15 cellular contexts compared by ENCODE assay signal in genomic region chr22:42997577-42997976, GRCh38. TPM values are rescaled to one million over a fixed set of nuclear protein-coding genes. Genes with fewer than 3 reads are reported as not detected.
DNase-seq lines count a peak whose midpoint lies in the region; ATAC-seq, FAIRE-seq and TF ChIP-seq lines count a peak whose summit lies in the region.
"Had no signal": no experiment of that assay in that cellular context is flagged by ENCODE, and none has a peak within 500 bp of the region (broad histone marks: within the 10 kb centered on the region; RNA-seq: fewer than 3 reads in every experiment).

No MANE protein-coding gene starts in this region.

- in situ Hi-C loops in transverse colon (cut with MboI; ENCODE audit: low pct_ligation_motif_present in 1 of 4, low pct_unique_long_range_greater_than_20kb in 1 of 4, low sequenced_read_pairs in 3 of 4): no loop called here

- H3K27ac ChIP-seq in keratinocyte (ENCODE audit: control insufficient read depth, insufficient read depth, low read length) (peak overlapping the region; percentile 4), transverse colon (peak overlapping the region; percentile 93 to 95 (median 94)), suprapubic skin (no peak overlapping the region)
- H3K27ac ChIP-seq: foreskin keratinocyte had no signal

- peak overlapping the region; percentile 34 for H3K27ac Mint-ChIP-seq in activated naive CD8-positive, alpha-beta T cell
- no peak overlapping the region for H3K27ac Mint-ChIP-seq in activated naive CD8-positive, alpha-beta T cell treated with anti-CD3 and anti-CD28 coated beads, Interleukin-2, amount 50 U/mL, for 24 hours
- peak overlapping the region; percentile 61 for H3K27ac Mint-ChIP-seq in activated T-helper 1 cell treated with anti-CD3 and anti-CD28 coated beads, Interleukin-12 subunit alpha, Interleukin-12 subunit beta, Interleukin-2, Interleukin-4 antibody, amounts not matched to agents 30 ng/mL and 10 ng/mL and 1 ng/mL, durations not matched to agents 14 hours and 24 hours and 36 hours

- no peak overlapping the region for H2AFZ ChIP-seq in keratinocyte (ENCODE audit: control insufficient read depth, low read length)

- peaks cover 17% of the 10 kb centered on the region for H3K9me1 ChIP-seq in keratinocyte (ENCODE audit: control insufficient read depth, extremely low read depth, insufficient read depth, low read length)

- H3K27me3 Mint-ChIP-seq in activated naive CD8-positive, alpha-beta T cell: no peaks in the 10 kb centered on the region
- no peaks in the 10 kb centered on the region for H3K27me3 Mint-ChIP-seq in activated naive CD8-positive, alpha-beta T cell treated with anti-CD3 and anti-CD28 coated beads, Interleukin-2, amount 50 U/mL, for 24 hours
- H3K27me3 Mint-ChIP-seq in activated T-helper 1 cell treated with anti-CD3 and anti-CD28 coated beads, Interleukin-12 subunit alpha, Interleukin-12 subunit beta, Interleukin-2, Interleukin-4 antibody, amounts not matched to agents 30 ng/mL and 10 ng/mL and 1 ng/mL, durations not matched to agents 14 hours and 24 hours and 36 hours (ENCODE audit: insufficient read depth): no peaks in the 10 kb centered on the region

- dilution Hi-C loops in keratinocyte (cut with MboI; ENCODE audit: extremely low pct_ligation_motif_present, low sequenced_read_pairs): no loop called here

- peaks cover 18% of the 10 kb centered on the region for H4K20me1 ChIP-seq in keratinocyte (ENCODE audit: control insufficient read depth, extremely low read depth, insufficient read depth, low read length)

- H3K4me2 ChIP-seq in keratinocyte (ENCODE audit: control insufficient read depth, extremely low read depth, insufficient read depth, low read depth, low read length): peak overlapping the region; percentile 35

- H3K36me3 ChIP-seq in keratinocyte (ENCODE audit: control insufficient read depth in 2 of 2, extremely low read depth in 1 of 2, insufficient read depth in 2 of 2, low read length in 2 of 2): no peaks in the 10 kb centered on the region
- H3K36me3 ChIP-seq in transverse colon: no peaks in the 10 kb centered on the region
- H3K36me3 ChIP-seq in suprapubic skin: no peaks in the 10 kb centered on the region

- TF ChIP-seq POLR2A in transverse colon (IDR thresholded peaks at IDR 0.05) (no peak), suprapubic skin (IDR thresholded peaks at IDR 0.05) (no peak)

- peaks cover 84% of the 10 kb centered on the region for H3K79me2 ChIP-seq in keratinocyte (ENCODE audit: control insufficient read depth, insufficient read depth, low read length)

- no peaks in the 10 kb centered on the region for H3K27me3 ChIP-seq in keratinocyte (ENCODE audit: control insufficient read depth, extremely low read depth, insufficient read depth, low read length)
- no peaks in the 10 kb centered on the region for H3K27me3 ChIP-seq in transverse colon
- H3K27me3 ChIP-seq in suprapubic skin: no peaks in the 10 kb centered on the region
- H3K27me3 ChIP-seq: foreskin keratinocyte had no signal

- peaks cover 3% of the 10 kb centered on the region for H3K36me3 Mint-ChIP-seq in activated naive CD8-positive, alpha-beta T cell
- H3K36me3 Mint-ChIP-seq in activated naive CD8-positive, alpha-beta T cell treated with anti-CD3 and anti-CD28 coated beads, Interleukin-2, amount 50 U/mL, for 24 hours (ENCODE audit: low read depth): no peaks in the 10 kb centered on the region
- H3K36me3 Mint-ChIP-seq in activated T-helper 1 cell treated with anti-CD3 and anti-CD28 coated beads, Interleukin-12 subunit alpha, Interleukin-12 subunit beta, Interleukin-2, Interleukin-4 antibody, amounts not matched to agents 30 ng/mL and 10 ng/mL and 1 ng/mL, durations not matched to agents 14 hours and 24 hours and 36 hours (ENCODE audit: low read depth): peaks cover 5% of the 10 kb centered on the region

- DNase-seq in activated naive CD8-positive, alpha-beta T cell treated with anti-CD3 and anti-CD28 coated beads, Interleukin-2, amount 50 U/mL, for 24 hours: no peak
- DNase-seq in activated T-helper 1 cell treated with anti-CD3 and anti-CD28 coated beads, Interleukin-12 subunit alpha, Interleukin-12 subunit beta, Interleukin-2, Interleukin-4 antibody, amounts not matched to agents 30 ng/mL and 10 ng/mL and 1 ng/mL, durations not matched to agents 14 hours and 24 hours and 36 hours (ENCODE audit: low spot score): no peak
- DNase-seq in keratinocyte (ENCODE audit: low read depth, low spot score) (no peak), transverse colon (no peak), NCI-H82 treated with DMSO at 0.1 percent for 48 hours (lab: John Stamatoyannopoulos, UW; ENCODE audit: unreplicated experiment) (no peak), suprapubic skin (ENCODE audit: low spot score in 2 of 2) (no peak)
- DNase-seq: activated T-cell treated with anti-CD3 and anti-CD28 coated beads, Interleukin-2, amount 50 U/mL, for 48 hours; AML-193; foreskin keratinocyte; NCI-H187; stimulated activated CD4-positive, alpha-beta T cell treated with anti-CD3 and anti-CD28 coated beads, Interleukin-2, amount 100 ng/mL, for 48 hours had no signal

- TF ChIP-seq CTCF in keratinocyte (optimal IDR thresholded peaks at IDR 0.05 in 1 of 3, IDR thresholded peaks at IDR 0.05 in 1 of 3, conservative IDR thresholded peaks at IDR 0.05 in 1 of 3; ENCODE audit: extremely low read depth in 1 of 3, insufficient read depth in 2 of 3, low read length in 3 of 3) (no peak), transverse colon (IDR thresholded peaks at IDR 0.05) (no peak), suprapubic skin (IDR thresholded peaks at IDR 0.05) (no peak)

- TF ChIP-seq EP300 in transverse colon (IDR thresholded peaks at IDR 0.05; ENCODE audit: low read depth) (no peak), suprapubic skin (IDR thresholded peaks at IDR 0.05) (no peak)

- FAIRE-seq in keratinocyte (lab: Jason Lieb, UNC): no peak
- FAIRE-seq: H54 had no signal

- H3K4me1 ChIP-seq in keratinocyte (ENCODE audit: control insufficient read depth, extremely low read depth, insufficient read depth, low read length): peaks cover 69% of the 10 kb centered on the region
- peaks cover 44 to 87% (median 75%) of the 10 kb centered on the region in 4 donors for H3K4me1 ChIP-seq in transverse colon
- peaks cover 82% of the 10 kb centered on the region for H3K4me1 ChIP-seq in suprapubic skin

- intact Hi-C loops in activated T-helper 1 cell treated with anti-CD3 and anti-CD28 coated beads, Interleukin-12 subunit alpha, Interleukin-12 subunit beta, Interleukin-2, Interleukin-4 antibody, amounts not matched to agents 30 ng/mL and 10 ng/mL and 1 ng/mL, durations not matched to agents 14 hours and 24 hours and 36 hours (cut with micrococcal nuclease): no loop called here
- intact Hi-C loops in transverse colon (cut with DNase I; ENCODE audit: low total_unique reads): loop anchor here (10.0 kb wide), 1 partner anchor 63 kb away; no protein-coding TSS in a partner anchor

- peaks cover 61% of the 10 kb centered on the region for H3K4me1 Mint-ChIP-seq in activated naive CD8-positive, alpha-beta T cell (ENCODE audit: low read depth)
- peaks cover 69% of the 10 kb centered on the region for H3K4me1 Mint-ChIP-seq in activated naive CD8-positive, alpha-beta T cell treated with anti-CD3 and anti-CD28 coated beads, Interleukin-2, amount 50 U/mL, for 24 hours
- H3K4me1 Mint-ChIP-seq in activated T-helper 1 cell treated with anti-CD3 and anti-CD28 coated beads, Interleukin-12 subunit alpha, Interleukin-12 subunit beta, Interleukin-2, Interleukin-4 antibody, amounts not matched to agents 30 ng/mL and 10 ng/mL and 1 ng/mL, durations not matched to agents 14 hours and 24 hours and 36 hours (ENCODE audit: low read depth): peaks cover 52% of the 10 kb centered on the region

- H3K9me3 ChIP-seq in keratinocyte (ENCODE audit: control insufficient read depth, low read depth, low read length) (no peaks in the 10 kb centered on the region), transverse colon (no peaks in the 10 kb centered on the region), suprapubic skin (no peaks in the 10 kb centered on the region)

- no peak for ATAC-seq in activated naive CD8-positive, alpha-beta T cell treated with anti-CD3 and anti-CD28 coated beads, Interleukin-2, amount 50 U/mL, for 24 hours
- no peak for ATAC-seq in GM21723 (IDR thresholded peaks at IDR 0.05; ENCODE audit: unreplicated experiment)
- ATAC-seq: foreskin keratinocyte, left colon had no signal

- no peaks in the 10 kb centered on the region for H3K9me3 Mint-ChIP-seq in activated naive CD8-positive, alpha-beta T cell (ENCODE audit: low read depth)
- H3K9me3 Mint-ChIP-seq in activated naive CD8-positive, alpha-beta T cell treated with anti-CD3 and anti-CD28 coated beads, Interleukin-2, amount 50 U/mL, for 24 hours: no peaks in the 10 kb centered on the region
- H3K9me3 Mint-ChIP-seq in activated T-helper 1 cell treated with anti-CD3 and anti-CD28 coated beads, Interleukin-12 subunit alpha, Interleukin-12 subunit beta, Interleukin-2, Interleukin-4 antibody, amounts not matched to agents 30 ng/mL and 10 ng/mL and 1 ng/mL, durations not matched to agents 14 hours and 24 hours and 36 hours: no peaks in the 10 kb centered on the region

- H3K4me3 Mint-ChIP-seq in activated naive CD8-positive, alpha-beta T cell: no peak overlapping the region
- no peak overlapping the region for H3K4me3 Mint-ChIP-seq in activated naive CD8-positive, alpha-beta T cell treated with anti-CD3 and anti-CD28 coated beads, Interleukin-2, amount 50 U/mL, for 24 hours
- H3K4me3 Mint-ChIP-seq in activated T-helper 1 cell treated with anti-CD3 and anti-CD28 coated beads, Interleukin-12 subunit alpha, Interleukin-12 subunit beta, Interleukin-2, Interleukin-4 antibody, amounts not matched to agents 30 ng/mL and 10 ng/mL and 1 ng/mL, durations not matched to agents 14 hours and 24 hours and 36 hours: peak overlapping the region; percentile 49

- no peak overlapping the region for H3K4me3 ChIP-seq in keratinocyte (ENCODE audit: control insufficient read depth in 2 of 3, extremely low read depth in 1 of 3, insufficient read depth in 2 of 3, low read depth in 1 of 3, low read length in 3 of 3)
- no peak overlapping the region for H3K4me3 ChIP-seq in transverse colon
- H3K4me3 ChIP-seq in suprapubic skin: no peak overlapping the region

- H3K9ac ChIP-seq in keratinocyte (ENCODE audit: control insufficient read depth, extremely low read depth, insufficient read depth, low read length): no peak overlapping the region

- WGBS in transverse colon (ENCODE audit: low coverage in 1 of 2), 2 donors: 61 to 75% methylated on average over 3 to 6 of the region's 6 CpGs
- WGBS in suprapubic skin: 66% methylated on average over 6 of the region's 6 CpGs

RNA-seq across cellular contexts. Expression of gene PACSIN2, which starts 17.4 kb away (rescaled TPM):
- total RNA-seq in activated T-helper 1 cell treated with anti-CD3 and anti-CD28 coated beads, Interleukin-12 subunit alpha, Interleukin-12 subunit beta, Interleukin-2, Interleukin-4 antibody, amounts not matched to agents 30 ng/mL and 10 ng/mL and 1 ng/mL, durations not matched to agents 14 hours and 24 hours and 36 hours: 30.5 and 31.7 TPM in 2 replicates
- polyA plus RNA-seq in keratinocyte: 50.7 to 57.2 TPM (median 55.5 TPM) in 3 replicates
- 69.6 TPM for polyA plus RNA-seq in keratinocyte (2011; ENCODE audit: low read depth)
- 41.3 and 48.2 TPM in 2 replicates for polyA plus RNA-seq in keratinocyte (2011; cell fraction: cytosol; rRNA removed)
- polyA plus RNA-seq in keratinocyte (2011; cell fraction: nucleus; rRNA removed): 72.4 and 73.4 TPM in 2 replicates
- polyA plus RNA-seq in keratinocyte (2012; ENCODE audit: low replicate concordance): 25.5 and 45.1 TPM in 2 replicates
- 29.4 to 42.1 TPM (median 36.9 TPM) in 3 replicates for polyA minus RNA-seq in keratinocyte
- polyA minus RNA-seq in keratinocyte (2011; cell fraction: cytosol; rRNA and poly(A)+ RNA removed): 27.2 TPM
- polyA minus RNA-seq in keratinocyte (2011; cell fraction: nucleus; rRNA and poly(A)+ RNA removed): 27.2 and 40.8 TPM in 2 replicates
- 100 to 1,000 TPM in 3 of 4 donors, 10 to 100 TPM in 1; 53.9 to 250 (median 198) TPM for total RNA-seq in transverse colon
- total RNA-seq in suprapubic skin: 10 to 100 TPM; 38.9 to 74.8 (median 55.3) TPM
